In the genomic region with DNA sequence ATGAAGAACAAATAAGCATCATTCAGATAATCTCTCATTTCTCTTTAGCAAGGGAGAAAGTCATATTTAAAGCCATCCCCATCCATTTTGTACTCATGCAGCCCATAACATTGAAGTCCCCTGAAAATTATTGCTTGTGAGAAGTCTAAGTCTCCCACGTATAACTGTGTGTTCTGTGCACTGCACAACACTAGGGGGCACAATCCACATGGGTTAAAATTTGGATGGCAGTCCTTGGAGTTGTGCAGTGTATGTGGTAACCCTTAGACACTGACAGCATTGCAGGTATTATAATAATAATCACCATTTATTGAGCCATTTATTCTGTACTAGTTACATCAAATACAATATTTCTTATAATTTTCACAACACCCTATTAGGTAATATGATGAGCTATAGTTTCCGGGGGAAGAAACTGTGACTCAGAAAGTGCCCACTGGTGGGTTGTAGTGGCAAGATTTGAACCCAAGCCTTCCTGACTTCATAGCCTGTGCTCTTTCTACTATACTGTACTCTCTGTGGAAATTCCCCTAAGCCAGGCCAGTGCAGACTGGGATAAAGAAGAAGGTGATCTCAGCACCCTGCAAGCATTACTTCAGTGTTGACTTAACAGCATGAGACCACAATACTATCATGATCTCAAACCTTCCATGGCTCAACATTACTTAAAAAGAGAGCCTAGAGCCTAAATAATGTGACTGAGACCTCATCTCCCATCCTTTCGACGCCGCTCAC, we compare ENCODE assay signal across 1 cellular context.
TF ChIP-seq lines count a peak whose summit lies in the region.

No MANE protein-coding gene starts in this region.

TF ChIP-seq in GM12878, 131 proteins besides CTCF, POLR2A, EP300 and RAD21 (continued from another document):
- TF ChIP-seq RELA (IDR thresholded peaks at IDR 0.05; ENCODE audit: borderline replicate concordance, partially characterized antibody) (no peak), ASH2L (IDR thresholded peaks at IDR 0.05; ENCODE audit: borderline replicate concordance, low read depth) (no peak)
TF ChIP-seq in GM12878: peak in this region for 0.
